ENCODE assay signal across 1 cellular context in genomic region chr4:54986095-54986846, GRCh38.
TF ChIP-seq lines count a peak whose summit lies in the region.

No MANE protein-coding gene starts in this region.

TF ChIP-seq in H1, 55 proteins besides CTCF, POLR2A, EP300 and RAD21 (continued from another document):
- TF ChIP-seq TCF12 (IDR thresholded peaks at IDR 0.05; ENCODE audit: low read depth, low read length) (peak; percentile 38; the same call in 1 of the 2 replicates), FOSL1 (IDR thresholded peaks at IDR 0.05; ENCODE audit: insufficient read depth, low read depth, low read length) (no peak), YY1 (IDR thresholded peaks at IDR 0.05; ENCODE audit: low read depth, low read length) (peak; percentile 90), KDM1A (IDR thresholded peaks at IDR 0.05; ENCODE audit: borderline replicate concordance, low read length) (no peak), E2F6 (IDR thresholded peaks at IDR 0.05) (no peak), BCL11A (IDR thresholded peaks at IDR 0.05; ENCODE audit: low read depth in 2 of 2, low read length in 2 of 2) (no peak), JUN (IDR thresholded peaks at IDR 0.05; ENCODE audit: low read depth, low read length) (no peak), KDM5A (IDR thresholded peaks at IDR 0.05; ENCODE audit: low read length) (no peak), SIN3A (conservative IDR thresholded peaks at IDR 0.05 in 1 of 2, IDR thresholded peaks at IDR 0.05 in 1 of 2; ENCODE audit: low read depth in 1 of 2, low read length in 2 of 2) (0 out of 4 replicates have a peak, but pooled peaks have one; percentile 22 to 47), GABPA (IDR thresholded peaks at IDR 0.05; ENCODE audit: borderline replicate concordance, insufficient read depth, low read length) (no peak), TAF1 (IDR thresholded peaks at IDR 0.05; ENCODE audit: low read depth, low read length) (peak; percentile 77), GTF2F1 (IDR thresholded peaks at IDR 0.05; ENCODE audit: borderline replicate concordance, low read depth, low read length) (no peak), EZH2 (IDR thresholded peaks at IDR 0.05; ENCODE audit: low read depth, low read length, severe bottlenecking) (no peak), TEAD4 (IDR thresholded peaks at IDR 0.05; ENCODE audit: low read depth, low read length) (no peak), RNF2 (IDR thresholded peaks at IDR 0.05; ENCODE audit: borderline replicate concordance, low read depth, low read length, missing control alignments, poor library complexity, severe bottlenecking) (no peak), ASH2L (IDR thresholded peaks at IDR 0.05; ENCODE audit: low read length) (peak; percentile 49), TAF7 (optimal IDR thresholded peaks at IDR 0.05; ENCODE audit: borderline replicate concordance, low read depth, low read length) (no peak), SIRT6 (IDR thresholded peaks at IDR 0.05; ENCODE audit: low read length) (no peak), ZNF274 (IDR thresholded peaks at IDR 0.05; ENCODE audit: borderline replicate concordance, extremely low read depth, low read length) (no peak), CBX5 (IDR thresholded peaks at IDR 0.05; ENCODE audit: low read depth, low read length) (no peak), RFX5 (IDR thresholded peaks at IDR 0.05; ENCODE audit: borderline replicate concordance, low read depth, low read length) (no peak), HDAC2 (IDR thresholded peaks at IDR 0.05; ENCODE audit: borderline replicate concordance in 1 of 2, low read depth in 2 of 2, low read length in 2 of 2) (peak in 1 of 2 experiments; percentile 86; a peak in 2 of 4 replicates), SRF (IDR thresholded peaks at IDR 0.05; ENCODE audit: low read depth, low read length) (no peak), TBP (IDR thresholded peaks at IDR 0.05; ENCODE audit: low read depth, low read length) (peak; percentile 63), CTBP2 (IDR thresholded peaks at IDR 0.05; ENCODE audit: borderline replicate concordance, insufficient read depth, insufficient read length, low read length) (peak; percentile 78), RBBP5 (IDR thresholded peaks at IDR 0.05; ENCODE audit: borderline replicate concordance, low read depth, low read length) (0 out of 2 replicates have a peak, but pooled peaks have one; percentile 46), EGR1 (IDR thresholded peaks at IDR 0.05; ENCODE audit: borderline replicate concordance, low read depth, low read length) (no peak), ATF2 (IDR thresholded peaks at IDR 0.05; ENCODE audit: low read length) (no peak), JUND (IDR thresholded peaks at IDR 0.05; ENCODE audit: low read length) (no peak; the same call in 1 of the 2 replicates), NANOG (IDR thresholded peaks at IDR 0.05; ENCODE audit: insufficient read depth, low read depth, low read length, poor library complexity, severe bottlenecking) (no peak), CBX8 (IDR thresholded peaks at IDR 0.05; ENCODE audit: borderline replicate concordance, low read depth, low read length) (no peak), CHD1 (IDR thresholded peaks at IDR 0.05; ENCODE audit: low read depth, low read length) (no peak), MAX (IDR thresholded peaks at IDR 0.05) (peak; percentile 61; the same call in 1 of the 2 replicates), NRF1 (IDR thresholded peaks at IDR 0.05; ENCODE audit: low read depth, low read length) (no peak), CEBPB (IDR thresholded peaks at IDR 0.05; ENCODE audit: low read depth, low read length) (0 out of 2 replicates have a peak, but pooled peaks have one; percentile 16), PHF8 (conservative IDR thresholded peaks at IDR 0.05; ENCODE audit: low read depth, low read length) (no peak), HDAC6 (IDR thresholded peaks at IDR 0.05; ENCODE audit: low read depth, low read length) (no peak), CHD7 (IDR thresholded peaks at IDR 0.05; ENCODE audit: insufficient replicate concordance, low read length) (no peak), RXRA (IDR thresholded peaks at IDR 0.05; ENCODE audit: insufficient read depth, low read depth, low read length) (no peak), ATF3 (IDR thresholded peaks at IDR 0.05; ENCODE audit: insufficient read depth, low read depth, low read length) (no peak), POLR2AphosphoS5 (IDR thresholded peaks at IDR 0.05; ENCODE audit: low read depth, low read length) (peak; percentile 46; the same call in 1 of the 2 replicates), SIX5 (IDR thresholded peaks at IDR 0.05; ENCODE audit: low read depth, low read length) (no peak), SP1 (IDR thresholded peaks at IDR 0.05; ENCODE audit: low read depth, low read length) (0 out of 2 replicates have a peak, but pooled peaks have one; percentile 46), BRCA1 (IDR thresholded peaks at IDR 0.05; ENCODE audit: low read depth, low read length) (no peak), CHD2 (IDR thresholded peaks at IDR 0.05; ENCODE audit: low read length) (no peak), MAFK (IDR thresholded peaks at IDR 0.05; ENCODE audit: low read depth, low read length) (no peak; the same call in 1 of the 2 replicates)
TF ChIP-seq in H1: peak in this region for 14.
